Comparison of ENCODE assay signal across 10 cellular contexts in the genomic region with DNA sequence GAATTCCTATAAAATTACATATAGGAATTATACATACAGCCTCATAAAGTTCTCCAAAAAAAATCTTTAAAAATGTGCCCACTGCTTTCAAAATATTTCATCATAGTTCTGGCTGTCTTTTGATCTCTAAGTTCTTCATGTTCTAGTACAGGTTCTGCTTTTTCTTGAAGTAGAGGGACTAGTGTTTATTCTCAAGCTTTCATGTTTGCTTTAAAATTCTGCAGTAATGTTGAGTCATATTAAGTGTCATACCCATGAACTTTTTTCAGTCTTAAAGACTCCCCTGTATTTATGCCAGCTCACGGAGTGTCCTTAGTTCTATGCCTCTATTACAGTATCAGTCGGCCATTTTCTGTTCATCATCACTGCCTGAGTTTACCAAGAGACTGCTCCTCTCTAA. TPM values are rescaled to one million over a fixed set of nuclear protein-coding genes. Genes with fewer than 3 reads are reported as not detected.
DNase-seq lines count a peak whose midpoint lies in the region; ATAC-seq and TF ChIP-seq lines count a peak whose summit lies in the region.
"Had no signal": no experiment of that assay in that cellular context is flagged by ENCODE, and none has a peak within 500 bp of the region (broad histone marks: within the 10 kb centered on the region; RNA-seq: fewer than 3 reads in every experiment).

No MANE protein-coding gene starts in this region.

- H3K9me3 ChIP-seq in right atrium auricular region = no peaks in the 10 kb centered on the region
- H3K9me3 ChIP-seq in upper lobe of left lung = no peaks in the 10 kb centered on the region
- H3K9me3 ChIP-seq: vagina had no signal

- no peak overlapping the region for H3K4me3 ChIP-seq in right atrium auricular region
- no peak overlapping the region for H3K4me3 ChIP-seq in upper lobe of left lung
- H3K4me3 ChIP-seq: vagina had no signal

- peak in 1 of 4 donors; percentile 69 for TF ChIP-seq EP300 in upper lobe of left lung (IDR thresholded peaks at IDR 0.05)

- intact Hi-C loops in Right ventricle myocardium superior (cut with DNase I) = no loop called here

- WGBS in upper lobe of left lung, 2 donors = 66% methylated on average over 2 of the region's 2 CpGs

- DNase-seq in Right ventricle myocardium superior (no peak), right atrium auricular region (ENCODE audit: low spot score) (no peak), iris pigment epithelial cell (ENCODE audit: low read depth) (peak; percentile 73), upper lobe of left lung (no peak), SHP77 (lab: John Stamatoyannopoulos, UW) (no peak), DMS114 treated with DMSO at 0.1 percent for 48 hours (lab: John Stamatoyannopoulos, UW; ENCODE audit: unreplicated experiment) (no peak)

- H3K4me1 ChIP-seq in right atrium auricular region (peaks cover 0 to 17% of the 10 kb centered on the region in 2 donors), upper lobe of left lung (peaks cover 22 to 32% (median 23%) of the 10 kb centered on the region in 4 donors)

- ATAC-seq in Right ventricle myocardium superior (ENCODE audit: poor library complexity) = peak; percentile 42
- ATAC-seq in upper lobe of left lung (ENCODE audit: low FRiP score in 2 of 2) = peak; percentile 77 to 91
- no peak for ATAC-seq in GM21515 (IDR thresholded peaks at IDR 0.05; ENCODE audit: unreplicated experiment)

- H3K27ac ChIP-seq in right atrium auricular region (peak overlapping the region in 1 of 2 donors; percentile 33), angular gyrus (ENCODE audit: low read depth, low read length) (peak overlapping the region; percentile 13), upper lobe of left lung (peak overlapping the region; percentile 51 to 72 (median 66))
- H3K27ac ChIP-seq: vagina had no signal

- H3K27me3 ChIP-seq in right atrium auricular region (no peaks in the 10 kb centered on the region), upper lobe of left lung (no peaks in the 10 kb centered on the region)
- H3K27me3 ChIP-seq: vagina had no signal

- peaks cover 7% of the 10 kb centered on the region for H3K36me3 ChIP-seq in right atrium auricular region
- H3K36me3 ChIP-seq in upper lobe of left lung = peaks cover 0 to 23% (median 0%) of the 10 kb centered on the region in 4 donors

- no peak for TF ChIP-seq CTCF in right atrium auricular region (IDR thresholded peaks at IDR 0.05)
- no peak for TF ChIP-seq CTCF in upper lobe of left lung (IDR thresholded peaks at IDR 0.05)

- TF ChIP-seq POLR2A in upper lobe of left lung (IDR thresholded peaks at IDR 0.05) = no peak

RNA-seq across cellular contexts. Expression of gene CCDC141, which starts 54.8 kb away (rescaled TPM):
- total RNA-seq in Right ventricle myocardium superior (136 TPM), right atrium auricular region (100 to 1,000 TPM in 1 of 2 donors, 10 to 100 TPM in 1; 28.9 to 146 TPM), upper lobe of left lung (100 to 1,000 TPM in 1 of 6 donors, 10 to 100 TPM in 5; 18.5 to 126 (median 58.5) TPM)
- total RNA-seq: HT-29 had no signal
